ENCODE assay signal across 7 cellular contexts in the genomic region with DNA sequence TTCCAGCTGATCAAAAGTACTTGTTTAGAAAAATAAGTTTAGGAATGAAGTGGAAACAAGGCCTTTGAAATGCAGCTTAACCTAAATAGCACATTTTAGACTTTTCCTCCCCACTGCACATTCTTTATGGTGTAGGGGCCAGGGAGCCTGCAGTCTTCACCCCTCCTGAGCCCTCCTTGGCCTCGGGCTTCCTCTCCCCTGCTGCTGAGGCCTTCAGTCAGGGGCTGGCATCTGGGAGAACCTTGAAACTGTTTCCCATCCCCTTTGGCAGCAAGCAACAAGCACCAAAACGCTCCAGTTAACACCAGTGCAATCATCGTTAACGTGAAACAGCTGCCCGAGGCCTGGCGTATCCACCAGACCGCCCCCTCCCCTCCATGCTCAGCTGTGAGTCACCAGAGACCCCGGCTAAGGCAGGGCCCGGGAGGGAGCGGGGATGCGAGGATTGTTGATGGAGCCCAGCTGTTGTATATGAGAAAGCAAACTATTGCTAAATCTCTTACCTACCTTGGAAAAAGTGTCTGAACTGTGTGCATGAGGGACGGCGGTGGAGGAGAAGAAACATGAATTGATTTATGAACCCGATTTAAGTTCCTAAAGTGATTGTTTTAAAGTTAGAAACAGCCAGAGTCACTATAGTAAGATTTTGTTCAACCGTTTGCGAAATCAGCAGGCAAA. TPM values are rescaled to one million over a fixed set of nuclear protein-coding genes. Genes with fewer than 3 reads are reported as not detected.
A peak's percentile ranks its signal among the peaks of the same experiment; 100 is the strongest.
DNase-seq lines count a peak whose midpoint lies in the region; ATAC-seq, FAIRE-seq and TF ChIP-seq lines count a peak whose summit lies in the region.

No MANE protein-coding gene starts in this region.

- no peaks in the 10 kb centered on the region for H3K27me3 ChIP-seq in OCI-LY1 (ENCODE audit: insufficient read depth, low read length)
- H3K27me3 ChIP-seq in adipocyte (replicated peaks; ENCODE audit: control insufficient read depth, insufficient read depth, low read length) = no peaks in the 10 kb centered on the region
- H3K27me3 ChIP-seq in heart left ventricle = no peaks in the 10 kb centered on the region

- no peaks in the 10 kb centered on the region for H3K9me3 ChIP-seq in OCI-LY1 (ENCODE audit: low read length)
- no peaks in the 10 kb centered on the region for H3K9me3 ChIP-seq in adipocyte (ENCODE audit: control insufficient read depth, low read length)
- no peaks in the 10 kb centered on the region for H3K9me3 ChIP-seq in heart left ventricle

- intact Hi-C loops in heart left ventricle (cut with DNase I) = loop anchor here in 4 of 10 donors (5.0 to 10.0 kb wide), 4 partner anchors 139 to 269 kb away; no protein-coding TSS in a partner anchor

- FAIRE-seq in HTR-8/SVneo (lab: Jason Lieb, UNC) = no peak

- peak overlapping the region; percentile 71 for H3K4me3 ChIP-seq in OCI-LY1 (ENCODE audit: low read depth, low read length, poor library complexity, severe bottlenecking)
- peak overlapping the region; percentile 91 for H3K4me3 ChIP-seq in adipocyte (ENCODE audit: low read length)
- H3K4me3 ChIP-seq in heart left ventricle = peak overlapping the region in 11 of 12 donors; percentile 65 to 97 (median 83)

- peak overlapping the region; percentile 99 for H3K27ac ChIP-seq in OCI-LY1 (ENCODE audit: low read depth, low read length, poor library complexity, severe bottlenecking)
- peak overlapping the region; percentile 96 to 99 (median 99) for H3K27ac ChIP-seq in heart left ventricle

- TF ChIP-seq CTCF in OCI-LY1 (IDR thresholded peaks at IDR 0.05; ENCODE audit: low read length) (no peak), heart left ventricle (IDR thresholded peaks at IDR 0.05) (no peak)

- H3K4me2 ChIP-seq in OCI-LY1 (ENCODE audit: low read length) = peak overlapping the region; percentile 92

- H2AFZ ChIP-seq in OCI-LY1 (ENCODE audit: low read length) = no peak overlapping the region

- no peaks in the 10 kb centered on the region for H3K9me2 ChIP-seq in OCI-LY1 (ENCODE audit: low read depth, low read length)

- TF ChIP-seq POLR2A in GM18526 (IDR thresholded peaks at IDR 0.05; ENCODE audit: extremely low read depth, insufficient read length) (peak; percentile 13), heart left ventricle (IDR thresholded peaks at IDR 0.05) (no peak)

- H3K9ac ChIP-seq in OCI-LY1 (ENCODE audit: low read length) (peak overlapping the region; percentile 84), adipocyte (ENCODE audit: low read length) (peak overlapping the region; percentile 99)

- peak; percentile 97 for DNase-seq in adipocyte (ENCODE audit: low read depth)
- DNase-seq in heart left ventricle = peak; percentile 64 to 90 (median 87)
- peak; percentile 19 for DNase-seq in putamen (ENCODE audit: low spot score)
- no peak for DNase-seq in HTR-8/SVneo (ENCODE audit: insufficient read length, low spot score)

- peaks cover 24% of the 10 kb centered on the region for H3K79me2 ChIP-seq in OCI-LY1 (ENCODE audit: insufficient read depth, low read length)

- no peaks in the 10 kb centered on the region for H4K20me1 ChIP-seq in OCI-LY1 (ENCODE audit: insufficient read depth, low read length)

- H3K4me1 ChIP-seq in OCI-LY1 (ENCODE audit: insufficient read depth, low read length, severe bottlenecking) (peaks cover 65% of the 10 kb centered on the region), adipocyte (ENCODE audit: control insufficient read depth, insufficient read depth, low read length) (peaks cover 45% of the 10 kb centered on the region), heart left ventricle (peaks cover 6 to 83% (median 60%) of the 10 kb centered on the region in 12 donors)

- H3K36me3 ChIP-seq in OCI-LY1 (ENCODE audit: insufficient read depth, low read length) (peaks cover 45% of the 10 kb centered on the region), adipocyte (ENCODE audit: control insufficient read depth, insufficient read depth, low read length, severe bottlenecking) (peaks cover 23% of the 10 kb centered on the region), heart left ventricle (peaks cover 0 to 40% (median 34%) of the 10 kb centered on the region in 9 donors)

- WGBS in heart left ventricle, 4 donors = 5 to 6% (median 6%) methylated on average over 16 of the region's 16 CpGs

- peak; percentile 1 to 36 (median 10) for ATAC-seq in heart left ventricle
- no peak for ATAC-seq in GM18867 (IDR thresholded peaks at IDR 0.05; ENCODE audit: unreplicated experiment)

- peaks cover 38% of the 10 kb centered on the region for H3F3A ChIP-seq in OCI-LY1 (ENCODE audit: insufficient read depth, low read length)

RNA-seq across cellular contexts. Expression of a gene that starts 5.3 kb away (rescaled TPM):
- 10 to 100 TPM; 28.8 to 94.4 (median 44.9) TPM for total RNA-seq in heart left ventricle
- polyA plus RNA-seq in heart left ventricle = 10 to 100 TPM; 29.2 to 29.5 TPM
